8 cellular contexts compared by ENCODE assay signal in genomic region chr9:89311346-89312153, GRCh38. TPM values are rescaled to one million over a fixed set of nuclear protein-coding genes. Genes with fewer than 3 reads are reported as not detected.
DNase-seq lines count a peak whose midpoint lies in the region; ATAC-seq, FAIRE-seq and TF ChIP-seq lines count a peak whose summit lies in the region.

No MANE protein-coding gene starts in this region.

- CTCF ChIA-PET in Caco-2 (lab: Charles Lee) (no interaction called here), T-cell (lab: Charles Lee) (no interaction called here)

- BruUV-seq in Caco-2 (replicated peaks; lab: Mats Ljungman, UMichigan), result TSS peak; percentile 44

- H4K20me1 ChIP-seq in fibroblast of lung (ENCODE audit: control insufficient read depth, extremely low read depth, insufficient read depth, low read length), result no peaks in the 10 kb centered on the region

- peaks cover 2% of the 10 kb centered on the region for H3K79me1 ChIP-seq in neuronal stem cell (ENCODE audit: low read depth, low read length)

- FAIRE-seq in RCC 7860 (lab: Jason Lieb, UNC), result no peak

- no peaks in the 10 kb centered on the region for H3K9me3 ChIP-seq in Caco-2
- no peaks in the 10 kb centered on the region for H3K9me3 ChIP-seq in fibroblast of lung (ENCODE audit: control insufficient read depth, insufficient read depth, low read depth, low read length)
- H3K9me3 ChIP-seq in neuronal stem cell (replicated peaks in 1 of 2; ENCODE audit: control insufficient read depth in 2 of 2, insufficient read depth in 1 of 2, low read depth in 1 of 2, low read length in 2 of 2), result no peaks in the 10 kb centered on the region

- no peak overlapping the region for H3K14ac ChIP-seq in neuronal stem cell (ENCODE audit: low read length)

- ATAC-seq in HG02588 (IDR thresholded peaks at IDR 0.05; ENCODE audit: unreplicated experiment) (peak; percentile 4), T-cell (replicated peaks in 1 of 4) (peak in 2 of 4 experiments; percentile 0 to 1), HG02938 (IDR thresholded peaks at IDR 0.05; ENCODE audit: unreplicated experiment) (no peak), HG03354 (IDR thresholded peaks at IDR 0.05; ENCODE audit: poor library complexity, severe bottlenecking, unreplicated experiment) (no peak)

- no peaks in the 10 kb centered on the region for H3K27me3 ChIP-seq in Caco-2 (replicated peaks; ENCODE audit: control insufficient read depth, insufficient read depth, low read length)
- no peaks in the 10 kb centered on the region for H3K27me3 ChIP-seq in fibroblast of lung (ENCODE audit: control insufficient read depth, insufficient read depth, low read length)
- no peaks in the 10 kb centered on the region for H3K27me3 ChIP-seq in neuronal stem cell (ENCODE audit: control insufficient read depth in 3 of 3, insufficient read depth in 3 of 3, low read depth in 1 of 3, low read length in 3 of 3)

- H2BK120ac ChIP-seq in neuronal stem cell (ENCODE audit: low read depth, low read length), result no peak overlapping the region

- no peaks in the 10 kb centered on the region for H3K36me3 ChIP-seq in Caco-2 (ENCODE audit: control insufficient read depth, insufficient read depth, low read length)
- H3K36me3 ChIP-seq in fibroblast of lung (ENCODE audit: control insufficient read depth, insufficient read depth, low read length), result no peaks in the 10 kb centered on the region
- peaks cover 6 to 62% of the 10 kb centered on the region in 2 donors for H3K36me3 ChIP-seq in neuronal stem cell (replicated peaks in 1 of 2; ENCODE audit: control insufficient read depth in 2 of 2, insufficient read depth in 2 of 2, low read length in 2 of 2)

- H2BK15ac ChIP-seq in neuronal stem cell (ENCODE audit: low read length), result no peak overlapping the region

- H3K27me3 Mint-ChIP-seq in Caco-2 (ENCODE audit: insufficient read depth, unreplicated experiment), result no peaks in the 10 kb centered on the region
- no peaks in the 10 kb centered on the region for H3K27me3 Mint-ChIP-seq in T-cell

- H3K36me3 Mint-ChIP-seq in Caco-2 (ENCODE audit: insufficient read depth, unreplicated experiment) (peaks cover 41% of the 10 kb centered on the region), T-cell (peaks cover 3% of the 10 kb centered on the region)

- H3K27ac Mint-ChIP-seq in Caco-2 (ENCODE audit: unreplicated experiment) (peak overlapping the region; percentile 98), T-cell (peak overlapping the region in 1 of 2 donors; percentile 98)

- no CpG with 5 or more reads among the region's 51 CpGs for WGBS in neuronal stem cell (ENCODE audit: extremely low coverage in 2 of 2, insufficient read length in 2 of 2, insufficient replicate concordance in 1 of 2), 2 donors

- TF ChIP-seq CTCF in Caco-2 (IDR thresholded peaks at IDR 0.05; ENCODE audit: insufficient read depth in 1 of 2, low read depth in 1 of 2, low read length in 1 of 2, severe bottlenecking in 1 of 2, unreplicated experiment in 1 of 2) (no peak), fibroblast of lung (conservative IDR thresholded peaks at IDR 0.05 in 1 of 2, IDR thresholded peaks at IDR 0.05 in 1 of 2; ENCODE audit: low read depth in 1 of 2, low read length in 2 of 2) (no peak)

- no peak for DNase-seq in Caco-2
- peak in 1 of 34 experiments; percentile 5 for DNase-seq in T-cell
- no peak for DNase-seq in fibroblast of lung (ENCODE audit: low read depth in 2 of 2)
- no peak for DNase-seq in neuronal stem cell (ENCODE audit: low spot score)
- DNase-seq in RCC 7860 (ENCODE audit: low spot score), result no peak

- H3K4me1 ChIP-seq in Caco-2 (no peaks in the 10 kb centered on the region), fibroblast of lung (ENCODE audit: control insufficient read depth, extremely low read depth, insufficient read depth, low read length) (peaks cover 8% of the 10 kb centered on the region), neuronal stem cell (ENCODE audit: control insufficient read depth in 2 of 2, insufficient read depth in 1 of 2, low read depth in 1 of 2, low read length in 2 of 2) (peaks cover 3 to 11% of the 10 kb centered on the region in 2 donors)

- H3K4me3 ChIP-seq in Caco-2 (ENCODE audit: low read depth, low read length), result peak overlapping the region; percentile 58
- peak overlapping the region; percentile 84 to 97 (median 88) for H3K4me3 ChIP-seq in fibroblast of lung (replicated peaks in 1 of 4; ENCODE audit: control extremely low read depth in 1 of 4, insufficient read depth in 1 of 4, low read depth in 3 of 4, low read length in 4 of 4)
- H3K4me3 ChIP-seq in neuronal stem cell (ENCODE audit: low read length in 2 of 2), result peak overlapping the region; percentile 87 to 98

- POLR2A ChIA-PET in Caco-2 (lab: Charles Lee) (interaction anchor here (0.6 kb wide), 1 partner anchor 18 kb away, joined by 4 read pairs; no protein-coding TSS in a partner anchor), T-cell (lab: Charles Lee) (interaction anchor here in 1 of 2 donors (1.2 kb wide), 1 partner anchor 14 kb away, joined by 3 read pairs; no protein-coding TSS in a partner anchor)

- H4K8ac ChIP-seq in neuronal stem cell (ENCODE audit: low read depth, low read length), result no peak overlapping the region

- H3K4ac ChIP-seq in neuronal stem cell (ENCODE audit: low read length), result peak overlapping the region; percentile 89

- peak overlapping the region; percentile 92 for H3K4me2 ChIP-seq in fibroblast of lung (ENCODE audit: extremely low read depth, insufficient read depth, low read length)
- H3K4me2 ChIP-seq in neuronal stem cell (ENCODE audit: insufficient read depth, low read length, poor library complexity, severe bottlenecking), result peak overlapping the region; percentile 66

- H2AFZ ChIP-seq in fibroblast of lung (ENCODE audit: low read length), result no peak overlapping the region
- H2AFZ ChIP-seq in neuronal stem cell (ENCODE audit: low read length), result peak overlapping the region; percentile 48

- H2BK12ac ChIP-seq in neuronal stem cell (ENCODE audit: low read length), result no peak overlapping the region

- H3K4me3 Mint-ChIP-seq in Caco-2 (ENCODE audit: unreplicated experiment), result peak overlapping the region; percentile 80
- peak overlapping the region; percentile 84 to 97 (median 95) for H3K4me3 Mint-ChIP-seq in T-cell

- H3K9me3 Mint-ChIP-seq in Caco-2 (ENCODE audit: unreplicated experiment) (no peaks in the 10 kb centered on the region), T-cell (no peaks in the 10 kb centered on the region)

- intact Hi-C loops in Caco-2 (cut with micrococcal nuclease; ENCODE audit: unreplicated experiment), result loop anchor here (10.0 kb wide), 1 partner anchor 127 kb away; no protein-coding TSS in a partner anchor

- H2AK5ac ChIP-seq in neuronal stem cell (ENCODE audit: low read depth, low read length), result peak overlapping the region; percentile 61

- H3K4me1 Mint-ChIP-seq in Caco-2 (ENCODE audit: low read depth, unreplicated experiment) (no peaks in the 10 kb centered on the region), T-cell (peaks cover 16 to 42% (median 34%) of the 10 kb centered on the region in 3 donors)

- H3K79me2 ChIP-seq in fibroblast of lung (ENCODE audit: control insufficient read depth, insufficient read depth, low read length), result peaks cover 55% of the 10 kb centered on the region

- H2BK5ac ChIP-seq in neuronal stem cell (ENCODE audit: low read length), result peak overlapping the region; percentile 93

- H3K18ac ChIP-seq in neuronal stem cell (ENCODE audit: low read length), result peak overlapping the region; percentile 97

- no peak overlapping the region for H4K91ac ChIP-seq in neuronal stem cell (ENCODE audit: low read depth, low read length, poor library complexity)

- H3K27ac ChIP-seq in fibroblast of lung (ENCODE audit: insufficient read depth, low read length) (peak overlapping the region; percentile 94), neuronal stem cell (replicated peaks; ENCODE audit: low read length) (peak overlapping the region; percentile 92)

- H3K9ac ChIP-seq in fibroblast of lung (ENCODE audit: insufficient read depth, low read length), result peak overlapping the region; percentile 82
- H3K9ac ChIP-seq in neuronal stem cell (ENCODE audit: low read depth, low read length, poor library complexity), result peak overlapping the region; percentile 96

- H3K23ac ChIP-seq in neuronal stem cell (ENCODE audit: low read depth, low read length, poor library complexity), result peak overlapping the region; percentile 99

RNA-seq across cellular contexts. Expression of gene CKS2, which starts 0.6 kb away (rescaled TPM):
- total RNA-seq in Caco-2 (2022) (93.8 and 94.1 TPM in 2 replicates), T-cell (10 to 100 TPM in 1 of 5 donors, 1 to 10 TPM in 4; 8.6 to 13.1 (median 9.2) TPM), fibroblast of lung (25.9 and 69.7 TPM in 2 replicates)
- polyA plus RNA-seq in fibroblast of lung, result 101 and 272 TPM in 2 replicates
- polyA plus RNA-seq in fibroblast of lung (2012), result 67.7 and 187 TPM in 2 replicates
- 14.9 and 22.0 TPM in 2 replicates for polyA minus RNA-seq in fibroblast of lung (ENCODE audit: low replicate concordance)
- polyA plus RNA-seq in neuronal stem cell (2013, experiment 1 of 2), result 325 TPM
- polyA plus RNA-seq in neuronal stem cell (2013, experiment 2 of 2), result 323 TPM

RNA-seq across cellular contexts. Expression of gene SECISBP2, which starts 6.8 kb away (rescaled TPM):
- total RNA-seq in Caco-2 (2022) (21.0 and 23.2 TPM in 2 replicates), T-cell (100 to 1,000 TPM in 2 of 5 donors, 10 to 100 TPM in 3; 78.8 to 132 (median 87.5) TPM), fibroblast of lung (29.0 and 33.0 TPM in 2 replicates)
- 20.9 and 23.0 TPM in 2 replicates for polyA plus RNA-seq in fibroblast of lung
- polyA plus RNA-seq in fibroblast of lung (2012), result 11.8 and 13.4 TPM in 2 replicates
- 10.4 and 16.0 TPM in 2 replicates for polyA minus RNA-seq in fibroblast of lung (ENCODE audit: low replicate concordance)
- polyA plus RNA-seq in neuronal stem cell (2013, experiment 1 of 2), result 75.3 TPM
- 79.8 TPM for polyA plus RNA-seq in neuronal stem cell (2013, experiment 2 of 2)
